Comparison of ENCODE assay signal across 8 cellular contexts in the genomic region with DNA sequence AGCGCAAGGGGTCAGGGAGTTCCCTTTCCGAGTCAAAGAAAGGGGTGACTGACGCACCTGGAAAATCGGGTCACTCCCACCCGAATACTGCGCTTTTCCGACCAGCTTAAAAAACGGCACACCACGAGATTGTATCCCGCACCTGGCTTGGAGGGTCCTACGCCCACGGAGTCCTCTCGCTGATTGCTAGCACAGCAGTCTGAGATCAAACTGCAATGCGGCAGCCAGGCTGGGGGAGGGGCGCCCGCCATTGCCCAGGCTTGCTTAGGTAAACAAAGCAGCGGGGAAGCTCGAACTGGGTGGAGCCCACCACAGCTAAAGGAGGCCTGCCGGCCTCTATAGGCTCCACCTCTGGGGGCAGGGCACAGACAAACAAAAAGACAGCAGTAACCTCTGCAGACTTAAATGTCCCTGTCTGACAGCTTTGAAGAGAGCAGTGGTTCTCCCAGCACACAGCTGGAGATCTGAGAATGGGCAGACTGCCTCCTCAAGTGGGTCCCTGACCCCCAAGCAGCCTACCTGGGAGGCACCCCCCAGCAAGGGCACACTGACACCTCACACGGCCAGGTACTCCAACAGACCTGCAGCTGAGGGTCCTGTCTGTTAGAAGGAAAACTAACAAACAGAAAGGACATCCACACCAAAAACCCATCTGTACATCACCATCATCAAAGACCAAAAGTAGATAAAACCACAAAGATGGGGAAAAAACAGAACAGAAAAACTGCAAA.
DNase-seq lines count a peak whose midpoint lies in the region; ATAC-seq, FAIRE-seq and TF ChIP-seq lines count a peak whose summit lies in the region.
"Not testable (repeated sequence)": the region's sequence is repeated elsewhere in the genome, so short reads cannot be mapped to it uniquely, and the experiment has no call there.

No MANE protein-coding gene starts in this region.

- not testable (repeated sequence) for H3K36me3 ChIP-seq in HEK293 (ENCODE audit: control insufficient read depth in 2 of 2, insufficient read depth in 1 of 2, low read length in 2 of 2); HepG2 (replicated peaks in 1 of 2; ENCODE audit: control insufficient read depth in 1 of 2, insufficient read depth in 2 of 2, low read length in 2 of 2)

- H3K4me3 ChIP-seq in HEK293 (ENCODE audit: low read depth, low read length); HepG2 (replicated peaks in 1 of 3; ENCODE audit: insufficient read depth in 1 of 3, low read depth in 2 of 3, low read length in 3 of 3): not testable (repeated sequence)

- DNase-seq in DMS153 treated with DMSO at 0.1 percent for 48 hours (lab: John Stamatoyannopoulos, UW; ENCODE audit: unreplicated experiment) (peak; percentile 18), NCI-H1105 treated with DMSO at 0.1 percent for 48 hours (lab: John Stamatoyannopoulos, UW) (peak; percentile 4), NCI-H2171 treated with DMSO at 0.1 percent for 48 hours (lab: John Stamatoyannopoulos, UW) (peak; percentile 12), NCI-H774 (lab: John Stamatoyannopoulos, UW) (peak; percentile 1), HepG2 (ENCODE audit: low spot score) (peak; percentile 5)
- not testable (repeated sequence) for DNase-seq in chondrocyte (ENCODE audit: low spot score); progenitor cell of endocrine pancreas (ENCODE audit: low spot score, unreplicated experiment)

- TF ChIP-seq CTCF in HEK293 (tag by site-specific recombination; IDR thresholded peaks at IDR 0.05); chondrocyte (IDR thresholded peaks at IDR 0.05); HepG2 (CRISPR knock-in tag; IDR thresholded peaks at IDR 0.05); progenitor cell of endocrine pancreas (IDR thresholded peaks at IDR 0.05; ENCODE audit: unreplicated experiment): not testable (repeated sequence)

- H3K9me3 Mint-ChIP-seq in chondrocyte (ENCODE audit: low read depth); progenitor cell of endocrine pancreas (ENCODE audit: low read depth): not testable (repeated sequence)

- H3K9me3 ChIP-seq in HEK293 (ENCODE audit: control insufficient read depth, insufficient read depth, low read depth, low read length); HepG2 (ENCODE audit: low read length): not testable (repeated sequence)

- intact Hi-C loops in HepG2 (cut with micrococcal nuclease; ENCODE audit: unreplicated experiment): loop anchor here (10.0 kb wide), 1 partner anchor 557 kb away; no protein-coding TSS in a partner anchor

- WGBS in HepG2 (ENCODE audit: low lambda C conversion rate): 29% methylated on average over 15 of the region's 20 CpGs

- TF ChIP-seq RAD21 in HepG2 (CRISPR knock-in tag; IDR thresholded peaks at IDR 0.05): not testable (repeated sequence)

- FAIRE-seq in HepG2 (lab: Jason Lieb, UNC): not testable (repeated sequence)

- H3K9ac ChIP-seq in HepG2 (ENCODE audit: insufficient read depth, low read depth, low read length): not testable (repeated sequence)

- not testable (repeated sequence) for BruUV-seq in HepG2 (replicated peaks; lab: Mats Ljungman, UMichigan)

- not testable (repeated sequence) for H3K27ac Mint-ChIP-seq in chondrocyte (ENCODE audit: unreplicated experiment); progenitor cell of endocrine pancreas

- H3K4me3 Mint-ChIP-seq in chondrocyte (ENCODE audit: unreplicated experiment) (peak overlapping the region; percentile 58), progenitor cell of endocrine pancreas (ENCODE audit: low read depth) (peak overlapping the region; percentile 40)

- H3K27me3 ChIP-seq in HepG2 (ENCODE audit: control insufficient read depth in 1 of 2, insufficient read depth in 2 of 2, low read length in 2 of 2): not testable (repeated sequence)

- not testable (repeated sequence) for ATAC-seq in HepG2

- H3K4me2 ChIP-seq in HepG2 (ENCODE audit: low read depth, low read length): not testable (repeated sequence)

- in situ Hi-C loops in HepG2 (cut with HindIII; ENCODE audit: extremely low pct_ligation_motif_present, low pct_unique_long_range_greater_than_20kb): not testable (repeated sequence)

- not testable (repeated sequence) for H4K20me1 ChIP-seq in HepG2 (ENCODE audit: insufficient read depth, low read length)

- POLR2A ChIA-PET in HEK293 (lab: Yijun Ruan, JAX); HepG2 (lab: Yijun Ruan, JAX): not testable (repeated sequence)

- H3K4me1 ChIP-seq in HEK293 (ENCODE audit: control insufficient read depth, insufficient read depth, low read length); HepG2 (ENCODE audit: insufficient read depth, low read length): not testable (repeated sequence)

- H2AFZ ChIP-seq in HepG2 (ENCODE audit: low read length): not testable (repeated sequence)

- H3K79me2 ChIP-seq in HepG2 (ENCODE audit: insufficient read depth, low read length): not testable (repeated sequence)

- not testable (repeated sequence) for H3K27ac ChIP-seq in HEK293 (ENCODE audit: extremely low read depth, low read depth, low read length); HepG2 (ENCODE audit: extremely low read length, insufficient read depth, low read length)

- not testable (repeated sequence) for TF ChIP-seq EP300 in HepG2 (IDR thresholded peaks at IDR 0.05; ENCODE audit: low read depth in 2 of 2, low read length in 2 of 2); HepG2 (CRISPR knock-in tag; IDR thresholded peaks at IDR 0.05; ENCODE audit: borderline replicate concordance)

- TF ChIP-seq POLR2A in HepG2 (IDR thresholded peaks at IDR 0.05; ENCODE audit: insufficient read depth in 1 of 2, low read depth in 2 of 2, low read length in 2 of 2): not testable (repeated sequence)

- CTCF ChIA-PET in HEK293 (lab: Yijun Ruan, JAX); HepG2 (lab: Yijun Ruan, JAX; ENCODE audit: low intra/inter-chr PET ratio, low total read pairs): not testable (repeated sequence)

- H3K4me1 Mint-ChIP-seq in chondrocyte (ENCODE audit: low read depth); progenitor cell of endocrine pancreas (ENCODE audit: low read depth): not testable (repeated sequence)

- not testable (repeated sequence) for H3K36me3 Mint-ChIP-seq in chondrocyte (ENCODE audit: low read depth); progenitor cell of endocrine pancreas (ENCODE audit: insufficient read depth)

- not testable (repeated sequence) for H3K27me3 Mint-ChIP-seq in chondrocyte (ENCODE audit: low read depth); progenitor cell of endocrine pancreas

TF ChIP-seq in HEK293, 187 proteins besides CTCF, POLR2A, EP300 and RAD21:
- TF ChIP-seq GLIS1 (tag by site-specific recombination; IDR thresholded peaks at IDR 0.05): peak; percentile 33; the same call in 1 of the 2 replicates

TF ChIP-seq in HepG2, 621 proteins besides CTCF, POLR2A, EP300 and RAD21 (continues in another document):
- TF ChIP-seq, protein P1, sequence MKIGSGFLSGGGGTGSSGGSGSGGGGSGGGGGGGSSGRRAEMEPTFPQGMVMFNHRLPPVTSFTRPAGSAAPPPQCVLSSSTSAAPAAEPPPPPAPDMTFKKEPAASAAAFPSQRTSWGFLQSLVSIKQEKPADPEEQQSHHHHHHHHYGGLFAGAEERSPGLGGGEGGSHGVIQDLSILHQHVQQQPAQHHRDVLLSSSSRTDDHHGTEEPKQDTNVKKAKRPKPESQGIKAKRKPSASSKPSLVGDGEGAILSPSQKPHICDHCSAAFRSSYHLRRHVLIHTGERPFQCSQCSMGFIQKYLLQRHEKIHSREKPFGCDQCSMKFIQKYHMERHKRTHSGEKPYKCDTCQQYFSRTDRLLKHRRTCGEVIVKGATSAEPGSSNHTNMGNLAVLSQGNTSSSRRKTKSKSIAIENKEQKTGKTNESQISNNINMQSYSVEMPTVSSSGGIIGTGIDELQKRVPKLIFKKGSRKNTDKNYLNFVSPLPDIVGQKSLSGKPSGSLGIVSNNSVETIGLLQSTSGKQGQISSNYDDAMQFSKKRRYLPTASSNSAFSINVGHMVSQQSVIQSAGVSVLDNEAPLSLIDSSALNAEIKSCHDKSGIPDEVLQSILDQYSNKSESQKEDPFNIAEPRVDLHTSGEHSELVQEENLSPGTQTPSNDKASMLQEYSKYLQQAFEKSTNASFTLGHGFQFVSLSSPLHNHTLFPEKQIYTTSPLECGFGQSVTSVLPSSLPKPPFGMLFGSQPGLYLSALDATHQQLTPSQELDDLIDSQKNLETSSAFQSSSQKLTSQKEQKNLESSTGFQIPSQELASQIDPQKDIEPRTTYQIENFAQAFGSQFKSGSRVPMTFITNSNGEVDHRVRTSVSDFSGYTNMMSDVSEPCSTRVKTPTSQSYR (CRISPR knock-in tag; IDR thresholded peaks at IDR 0.05; ENCODE audit: borderline replicate concordance): peak; percentile 75
- TF ChIP-seq, protein P2, sequence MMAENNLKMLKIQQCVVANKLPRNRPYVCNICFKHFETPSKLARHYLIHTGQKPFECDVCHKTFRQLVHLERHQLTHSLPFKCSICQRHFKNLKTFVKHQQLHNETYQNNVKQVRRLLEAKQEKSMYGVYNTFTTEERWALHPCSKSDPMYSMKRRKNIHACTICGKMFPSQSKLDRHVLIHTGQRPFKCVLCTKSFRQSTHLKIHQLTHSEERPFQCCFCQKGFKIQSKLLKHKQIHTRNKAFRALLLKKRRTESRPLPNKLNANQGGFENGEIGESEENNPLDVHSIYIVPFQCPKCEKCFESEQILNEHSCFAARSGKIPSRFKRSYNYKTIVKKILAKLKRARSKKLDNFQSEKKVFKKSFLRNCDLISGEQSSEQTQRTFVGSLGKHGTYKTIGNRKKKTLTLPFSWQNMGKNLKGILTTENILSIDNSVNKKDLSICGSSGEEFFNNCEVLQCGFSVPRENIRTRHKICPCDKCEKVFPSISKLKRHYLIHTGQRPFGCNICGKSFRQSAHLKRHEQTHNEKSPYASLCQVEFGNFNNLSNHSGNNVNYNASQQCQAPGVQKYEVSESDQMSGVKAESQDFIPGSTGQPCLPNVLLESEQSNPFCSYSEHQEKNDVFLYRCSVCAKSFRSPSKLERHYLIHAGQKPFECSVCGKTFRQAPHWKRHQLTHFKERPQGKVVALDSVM (CRISPR knock-in tag; IDR thresholded peaks at IDR 0.05): peak; percentile 29; the same call in 1 of the 2 replicates
